8 cellular contexts compared by ENCODE assay signal in the genomic region with DNA sequence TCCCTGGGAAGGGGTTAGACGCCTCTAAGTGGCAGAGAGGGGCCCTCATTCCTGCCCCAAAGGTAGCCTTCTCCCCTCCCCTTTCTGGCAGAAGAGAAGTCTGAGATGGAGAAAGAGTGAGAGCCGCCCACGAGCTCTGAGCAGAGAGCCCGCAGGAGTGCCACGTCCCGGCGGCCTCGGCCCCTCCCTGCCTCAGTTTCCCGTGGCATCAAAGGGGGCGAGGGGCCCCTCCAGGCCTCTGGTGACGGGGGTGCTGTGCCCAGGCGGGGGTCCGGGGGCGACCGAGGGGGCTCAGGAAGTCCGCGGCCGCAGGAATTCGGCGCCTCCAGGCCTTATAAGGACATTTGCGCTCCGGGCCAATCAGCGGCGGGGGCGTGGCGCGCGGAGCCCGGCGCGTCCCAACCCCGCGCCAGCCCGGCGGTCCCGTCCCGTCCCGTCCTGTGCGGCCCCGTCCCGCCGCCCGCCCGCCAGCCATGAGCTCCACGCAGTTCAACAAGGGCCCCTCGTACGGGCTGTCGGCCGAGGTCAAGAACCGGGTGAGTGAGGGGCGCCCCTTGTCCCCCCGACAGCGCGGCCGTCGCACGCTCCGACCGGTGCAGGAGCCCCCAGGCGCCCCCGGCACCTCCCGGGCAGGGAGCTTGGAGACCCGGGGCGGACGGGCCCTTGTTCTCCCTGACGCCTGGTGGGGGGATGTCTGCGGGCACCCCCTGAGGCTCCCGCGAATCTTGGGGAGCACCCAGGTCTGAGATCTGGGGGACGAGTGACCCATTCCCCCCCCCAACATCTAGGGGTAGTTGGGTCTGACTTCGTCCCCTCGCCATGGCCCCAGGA. TPM values are rescaled to one million over a fixed set of nuclear protein-coding genes. Genes with fewer than 3 reads are reported as not detected.
A peak's percentile ranks its signal among the peaks of the same experiment; 100 is the strongest.
DNase-seq lines count a peak whose midpoint lies in the region; ATAC-seq and TF ChIP-seq lines count a peak whose summit lies in the region.

A gene (plus strand): TSS at position 420 of the 831 bp plus-strand sequence. CDS start 54 bp downstream, at position 474.

- peak within 1 kb of the TSS; percentile 97 to 99 (median 98) for H3K4me3 Mint-ChIP-seq in CD4-positive, alpha-beta memory T cell

- H3K27me3 Mint-ChIP-seq in CD4-positive, alpha-beta memory T cell = peaks cover 0 to 2% of the 10 kb centered on the region in 2 donors

- H3K9me3 Mint-ChIP-seq in CD4-positive, alpha-beta memory T cell = peaks cover 0 to 4% (median 0%) of the 10 kb centered on the region in 8 donors

- no peaks in the 10 kb centered on the region for H3K27me3 ChIP-seq in CD4-positive, alpha-beta memory T cell (ENCODE audit: insufficient read depth, low read length)
- no peaks in the 10 kb centered on the region for H3K27me3 ChIP-seq in colonic mucosa

- H3K4me1 Mint-ChIP-seq in CD4-positive, alpha-beta memory T cell = peaks cover 11 to 38% (median 23%) of the 10 kb centered on the region in 4 donors

- intact Hi-C loops in CD4-positive, alpha-beta memory T cell (cut with micrococcal nuclease) = loop anchor here (1.0 kb wide), 1 partner anchor 14 kb away; a partner anchor contains a TSS
- intact Hi-C loops in colonic mucosa (cut with DNase I) (no loop called here), left colon (cut with DNase I, micrococcal nuclease) (no loop called here)

- CTCF ChIA-PET in CD4-positive, alpha-beta memory T cell (lab: Charles Lee; ENCODE audit: partially characterized antibody) = interaction anchor here (0.7 to 4.5 kb wide), 9 partner anchors 12 to 218 kb away, joined by 3 to 31 read pairs (median 3); a partner anchor contains a TSS

- peak within 1 kb of the TSS; percentile 94 to 95 for H3K9ac ChIP-seq in colonic mucosa (ENCODE audit: low read depth in 2 of 2, low read length in 2 of 2)

- H3K36me3 Mint-ChIP-seq in CD4-positive, alpha-beta memory T cell = peaks cover 6 to 19% of the 10 kb centered on the region in 2 donors

- peak in 4 of 5 donors; percentile 46 to 68 (median 60) for DNase-seq in CD4-positive, alpha-beta memory T cell
- DNase-seq in M059J (ENCODE audit: low read depth) = peak; percentile 82
- DNase-seq in activated CD4-positive, CD25-positive, alpha-beta regulatory T cell treated with anti-CD3 and anti-CD28 coated beads, Interleukin-2, amount 50 U/mL, for 72 hours = peak; percentile 74
- peak; percentile 87 for DNase-seq in colonic mucosa
- peak; percentile 80 to 91 for DNase-seq in left colon
- peak; percentile 55 to 65 for DNase-seq in stimulated activated CD4-positive, alpha-beta T cell treated with anti-CD3 and anti-CD28 coated beads, Interleukin-4, amount 100 ng/mL, for 4 hours
- DNase-seq in midbrain (lab: John Stamatoyannopoulos, UW) = no peak

- TF ChIP-seq CTCF in colonic mucosa (IDR thresholded peaks at IDR 0.05) = no peak

- H3K4me1 ChIP-seq in CD4-positive, alpha-beta memory T cell (ENCODE audit: insufficient read depth, low read length) = peaks cover 38% of the 10 kb centered on the region
- H3K4me1 ChIP-seq in colonic mucosa = peaks cover 10% of the 10 kb centered on the region

- H3K27ac Mint-ChIP-seq in CD4-positive, alpha-beta memory T cell = peak within 1 kb of the TSS; percentile 93 to 98 (median 95)

- no peaks in the 10 kb centered on the region for H3K9me3 ChIP-seq in CD4-positive, alpha-beta memory T cell (ENCODE audit: control insufficient read depth in 1 of 2, low read length in 2 of 2)
- no peaks in the 10 kb centered on the region for H3K9me3 ChIP-seq in colonic mucosa

- H3K27ac ChIP-seq in CD4-positive, alpha-beta memory T cell (ENCODE audit: low read depth, low read length) = peak within 1 kb of the TSS; percentile 83
- peak within 1 kb of the TSS; percentile 95 for H3K27ac ChIP-seq in colonic mucosa

- ATAC-seq in GM21447 (IDR thresholded peaks at IDR 0.05; ENCODE audit: unreplicated experiment) (peak; percentile 42), left colon (peak; percentile 70)

- no peaks in the 10 kb centered on the region for H3K36me3 ChIP-seq in CD4-positive, alpha-beta memory T cell (ENCODE audit: insufficient read depth, low read length)
- H3K36me3 ChIP-seq in colonic mucosa = no peaks in the 10 kb centered on the region

- POLR2A ChIA-PET in CD4-positive, alpha-beta memory T cell (lab: Charles Lee; ENCODE audit: partially characterized antibody) = interaction anchor here (0.9 to 21.2 kb wide), 23 partner anchors 8 to 249 kb away, joined by 3 to 1029 read pairs (median 6); a partner anchor contains a TSS

- peak within 1 kb of the TSS; percentile 91 to 97 for H3K4me3 ChIP-seq in CD4-positive, alpha-beta memory T cell (ENCODE audit: low read length in 2 of 2)
- H3K4me3 ChIP-seq in colonic mucosa = peak within 1 kb of the TSS; percentile 89

RNA-seq across cellular contexts. Expression of the gene that starts here (rescaled TPM):
- total RNA-seq in CD4-positive, alpha-beta memory T cell = 100 to 1,000 TPM; 263 to 266 TPM
- 100 to 1,000 TPM; 444 to 632 TPM for polyA plus RNA-seq in CD4-positive, alpha-beta memory T cell
- total RNA-seq in M059J (2014; rRNA removed; shearing (Covaris generic)) = 259 and 333 TPM in 2 replicates
- 100 to 1,000 TPM; 108 to 132 TPM for total RNA-seq in colonic mucosa
- 100 to 1,000 TPM in 1 of 2 donors, 10 to 100 TPM in 1; 76.6 to 106 TPM for total RNA-seq in left colon
